In genomic region chr1:172321429-172321828, GRCh38 we compare ENCODE assay signal across 10 cellular contexts.
A peak's percentile ranks its signal among the peaks of the same experiment; 100 is the strongest.
DNase-seq lines count a peak whose midpoint lies in the region; ATAC-seq and TF ChIP-seq lines count a peak whose summit lies in the region.
"Had no signal": no experiment of that assay in that cellular context is flagged by ENCODE, and none has a peak within 500 bp of the region (broad histone marks: within the 10 kb centered on the region; RNA-seq: fewer than 3 reads in every experiment).

No MANE protein-coding gene starts in this region.

- TF ChIP-seq CTCF in foreskin fibroblast (IDR thresholded peaks at IDR 0.05; ENCODE audit: low read depth, low read length), result no peak
- no peak for TF ChIP-seq CTCF in thoracic aorta (IDR thresholded peaks at IDR 0.05)

- no peaks in the 10 kb centered on the region for H3K36me3 ChIP-seq in SJSA1
- H3K36me3 ChIP-seq in thoracic aorta, result no peaks in the 10 kb centered on the region

- no peak for ATAC-seq in thoracic aorta (ENCODE audit: insufficient number of reproducible peaks, low FRiP score, low read depth)

- H3K9me3 ChIP-seq in SJSA1 (replicated peaks), result no peaks in the 10 kb centered on the region
- no peaks in the 10 kb centered on the region for H3K9me3 ChIP-seq in thoracic aorta

- peak overlapping the region; percentile 17 for H3K4me3 ChIP-seq in SJSA1
- no peak overlapping the region for H3K4me3 ChIP-seq in foreskin fibroblast (ENCODE audit: low read depth in 1 of 2, low read length in 2 of 2)
- peak overlapping the region; percentile 65 for H3K4me3 ChIP-seq in thoracic aorta

- H3K4me1 ChIP-seq in SJSA1 (replicated peaks) (peaks cover 41% of the 10 kb centered on the region), thoracic aorta (ENCODE audit: control insufficient read depth in 1 of 2, low read depth in 2 of 2) (peaks cover 16 to 33% of the 10 kb centered on the region in 2 donors)

- H3K27me3 ChIP-seq in SJSA1 (replicated peaks), result no peaks in the 10 kb centered on the region
- H3K27me3 ChIP-seq in thoracic aorta (replicated peaks; ENCODE audit: insufficient read depth), result no peaks in the 10 kb centered on the region

- peak; percentile 72 for DNase-seq in GM04504 (ENCODE audit: low read depth)
- DNase-seq in SJSA1 (ENCODE audit: low read depth in 1 of 2, low spot score in 2 of 2), result peak in 1 of 2 experiments; percentile 54
- DNase-seq in foreskin fibroblast, result peak; percentile 61 to 76
- no peak for DNase-seq in thoracic aorta (ENCODE audit: low spot score)
- DNase-seq in germinal center (ENCODE audit: low spot score), result no peak
- DNase-seq in activated effector memory CD4-positive, alpha-beta T cell treated with Interleukin-2 at 50 U/mL for 16 hours, result no peak
- DNase-seq in HK-2 (ENCODE audit: unreplicated experiment), result no peak
- no peak for DNase-seq in NCI-H146 (lab: John Stamatoyannopoulos, UW)
- DNase-seq: activated CD8-positive, alpha-beta memory T cell treated with anti-CD3 and anti-CD28 coated beads, Interleukin-2, amount 50 U/mL, for 4 hours; NCI-H2081 had no signal

- H3K27ac ChIP-seq in SJSA1 (peak overlapping the region; percentile 83), thoracic aorta (peak overlapping the region; percentile 77 to 99)

Comparison
In these comparisons a context has a peak if more than half of its experiments do, and no peak if none do; other contexts are left out.
1. DNase-seq: peak in GM04504 (single experiment) and foreskin fibroblast (2 of 2); none in thoracic aorta (single experiment), germinal center (single experiment), activated effector memory CD4-positive, alpha-beta T cell treated with Interleukin-2 at 50 U/mL for 16 hours (single experiment), HK-2 (single experiment) and NCI-H146 (single experiment).
2. H3K4me3 ChIP-seq: peak in SJSA1 (single experiment) and thoracic aorta (single experiment); none in foreskin fibroblast (0 of 2).